In the genomic region with DNA sequence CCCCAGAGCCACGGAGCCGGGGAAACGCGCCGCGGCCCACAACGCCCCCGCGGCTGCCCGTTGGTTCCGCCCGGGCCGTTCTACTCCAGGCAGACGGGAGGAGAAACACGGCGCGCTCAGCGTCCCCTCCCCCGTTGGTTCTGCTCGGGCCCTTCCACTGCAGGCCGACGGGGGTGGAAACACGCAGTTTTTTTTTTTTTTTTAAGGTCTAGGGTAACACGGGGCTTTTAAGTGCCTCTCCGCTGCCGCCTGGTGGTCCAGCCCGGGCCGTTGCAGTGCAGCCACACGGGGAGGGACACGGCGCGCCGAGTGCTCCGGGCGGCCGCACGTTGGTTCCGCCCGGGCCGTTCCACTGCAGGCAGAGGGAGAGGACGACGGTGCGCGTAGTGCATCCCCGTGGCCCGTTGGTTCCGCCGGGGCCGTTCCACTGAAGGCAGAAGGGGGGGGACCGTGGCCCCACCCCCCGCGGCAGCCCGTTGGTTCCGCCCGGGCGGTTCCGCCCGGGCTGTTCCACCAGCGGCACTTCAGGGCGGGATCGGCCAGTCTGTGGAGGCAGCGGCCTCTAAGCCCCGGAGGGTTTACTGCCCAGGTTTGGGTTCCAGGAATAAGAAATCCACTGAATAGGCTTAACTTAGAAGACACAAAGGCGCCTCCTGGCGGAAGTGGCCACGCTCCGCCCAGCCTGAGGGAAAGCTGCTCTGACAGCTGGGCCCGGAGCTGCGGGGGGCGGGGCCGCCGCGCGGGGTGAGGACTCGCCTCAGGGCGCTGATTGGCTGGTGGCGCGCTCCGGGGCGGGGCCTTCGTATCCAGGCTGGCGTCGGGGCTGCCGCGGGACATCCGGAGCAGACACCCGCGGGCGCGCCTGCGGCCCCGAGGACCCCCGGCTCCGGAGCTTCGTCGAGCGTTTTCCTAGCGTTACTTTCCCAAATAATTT, we compare ENCODE assay signal across 8 cellular contexts. TPM values are rescaled to one million over a fixed set of nuclear protein-coding genes. Genes with fewer than 3 reads are reported as not detected.
DNase-seq lines count a peak whose midpoint lies in the region; TF ChIP-seq lines count a peak whose summit lies in the region.
"Not testable (repeated sequence)": the region's sequence is repeated elsewhere in the genome, so short reads cannot be mapped to it uniquely, and the experiment has no call there.

A gene (minus strand): TSS at position 82 of the 934 bp plus-strand sequence. CDS start 16,096 bp downstream, outside the sequence.

- H3K4me3 Mint-ChIP-seq in H9: peak within 1 kb of the TSS; percentile 65 to 76
- H3K4me3 Mint-ChIP-seq in neural crest cell: peak within 1 kb of the TSS; percentile 67
- H3K4me3 Mint-ChIP-seq in stimulated activated naive CD8-positive, alpha-beta T cell treated with anti-CD3 and anti-CD28 coated beads, Interleukin-15, Interleukin-2, amounts not matched to agents 100 ng/mL and 50 ng/mL, for 24 hours: peak within 1 kb of the TSS; percentile 55

- H3K56ac ChIP-seq in H9 (ENCODE audit: insufficient read length, low read depth, low read length): not testable (repeated sequence)

- H3K79me2 ChIP-seq in H9 (ENCODE audit: insufficient read depth, low read length): not testable (repeated sequence)

- WGBS in H9 (ENCODE audit: extremely low coverage, insufficient read length, low lambda C conversion rate): no CpG with 5 or more reads among the region's 98 CpGs

- not testable (repeated sequence) for H2AFZ ChIP-seq in H9 (ENCODE audit: low read length)

- not testable (repeated sequence) for H2AK5ac ChIP-seq in H9 (ENCODE audit: insufficient read length, low read length)

- not testable (repeated sequence) for H3T11ph ChIP-seq in H9 (ENCODE audit: low read length)

- H3K9me3 ChIP-seq in H9 (ENCODE audit: control insufficient read depth, low read depth, low read length); MG63: not testable (repeated sequence)

- DNase-seq in ELF-1 (ENCODE audit: low read depth, low spot score): peak; percentile 83
- DNase-seq in H9: peak; percentile 79
- peak; percentile 95 for DNase-seq in MG63
- peak; percentile 42 to 44 for DNase-seq in SHP77 (lab: John Stamatoyannopoulos, UW)
- DNase-seq in activated T-helper 9 cell treated with anti-CD3 and anti-CD28 coated beads, Interleukin-2, amount 50 U/mL, for 16 hours (ENCODE audit: low read depth): peak; percentile 97
- DNase-seq in fibroblast of the aortic adventitia (ENCODE audit: low read depth): peak; percentile 95
- DNase-seq in neural crest cell (ENCODE audit: low read depth, low spot score): peak; percentile 83

- not testable (repeated sequence) for H4K20me1 ChIP-seq in H9 (ENCODE audit: control insufficient read depth, insufficient read depth, insufficient read length)

- H3K4ac ChIP-seq in H9 (ENCODE audit: low read depth, low read length): not testable (repeated sequence)

- H3K36me3 ChIP-seq in MG63: not testable (repeated sequence)

- H3K27me3 ChIP-seq in H9 (ENCODE audit: insufficient read depth, low read length); MG63: not testable (repeated sequence)

- not testable (repeated sequence) for H2BK15ac ChIP-seq in H9 (ENCODE audit: low read depth, low read length)

- not testable (repeated sequence) for H3K9me3 Mint-ChIP-seq in H9; neural crest cell; stimulated activated naive CD8-positive, alpha-beta T cell treated with anti-CD3 and anti-CD28 coated beads, Interleukin-15, Interleukin-2, amounts not matched to agents 100 ng/mL and 50 ng/mL, for 24 hours

- peak within 1 kb of the TSS; percentile 10 for H3K9ac ChIP-seq in H9 (ENCODE audit: extremely low read depth, insufficient read length, low read length)

- H3K23ac ChIP-seq in H9 (ENCODE audit: insufficient read length, low read depth, low read length): not testable (repeated sequence)

- not testable (repeated sequence) for H3K4me1 Mint-ChIP-seq in H9, neural crest cell
- H3K4me1 Mint-ChIP-seq in stimulated activated naive CD8-positive, alpha-beta T cell treated with anti-CD3 and anti-CD28 coated beads, Interleukin-15, Interleukin-2, amounts not matched to agents 100 ng/mL and 50 ng/mL, for 24 hours (ENCODE audit: low read depth): peaks cover 15% of the 10 kb centered on the region

- H3K36me3 Mint-ChIP-seq in H9 (ENCODE audit: insufficient read depth in 1 of 3, low read depth in 3 of 3); neural crest cell (ENCODE audit: low read depth): not testable (repeated sequence)
- peaks cover 13% of the 10 kb centered on the region for H3K36me3 Mint-ChIP-seq in stimulated activated naive CD8-positive, alpha-beta T cell treated with anti-CD3 and anti-CD28 coated beads, Interleukin-15, Interleukin-2, amounts not matched to agents 100 ng/mL and 50 ng/mL, for 24 hours (ENCODE audit: low read depth)

- H4K5ac ChIP-seq in H9 (ENCODE audit: insufficient read length, low read depth, low read length): not testable (repeated sequence)

- not testable (repeated sequence) for H4K91ac ChIP-seq in H9 (ENCODE audit: insufficient read length, low read depth, low read length)

- H3K27ac Mint-ChIP-seq in H9 (peak within 1 kb of the TSS in 1 of 3 experiments; percentile 96; a peak in 4 of 7 replicates), neural crest cell (ENCODE audit: unreplicated experiment) (peak within 1 kb of the TSS; percentile 90)
- peak within 1 kb of the TSS; percentile 45 for H3K27ac Mint-ChIP-seq in stimulated activated naive CD8-positive, alpha-beta T cell treated with anti-CD3 and anti-CD28 coated beads, Interleukin-15, Interleukin-2, amounts not matched to agents 100 ng/mL and 50 ng/mL, for 24 hours

- not testable (repeated sequence) for H3K27ac ChIP-seq in H9 (ENCODE audit: insufficient read length, low read depth, low read length)

- not testable (repeated sequence) for TF ChIP-seq CTCF in H9 (conservative IDR thresholded peaks at IDR 0.05); fibroblast of the aortic adventitia (IDR thresholded peaks at IDR 0.05; ENCODE audit: insufficient read depth, low read length); neural crest cell (conservative IDR thresholded peaks at IDR 0.05)

- not testable (repeated sequence) for H2BK120ac ChIP-seq in H9 (ENCODE audit: low read depth, low read length, poor library complexity, severe bottlenecking)

- H3K4me3 ChIP-seq in MG63: peak within 1 kb of the TSS; percentile 70
- peak within 1 kb of the TSS; percentile 67 for H3K4me3 ChIP-seq in fibroblast of the aortic adventitia (ENCODE audit: low read depth, low read length)

- not testable (repeated sequence) for H2BK20ac ChIP-seq in H9 (ENCODE audit: low read depth, low read length, poor library complexity, severe bottlenecking)

- H3K4me2 ChIP-seq in H9 (ENCODE audit: insufficient read depth, insufficient read length, low read length): not testable (repeated sequence)

- not testable (repeated sequence) for H3K79me1 ChIP-seq in H9 (ENCODE audit: insufficient read depth, low read depth, low read length, poor library complexity, severe bottlenecking)

- not testable (repeated sequence) for H3K14ac ChIP-seq in H9 (ENCODE audit: insufficient read depth, low read length)

- H4K8ac ChIP-seq in H9 (replicated peaks; ENCODE audit: insufficient read length, low read depth, low read length): not testable (repeated sequence)

- not testable (repeated sequence) for H3K4me1 ChIP-seq in H9 (ENCODE audit: insufficient read depth, low read length)

- not testable (repeated sequence) for H3K18ac ChIP-seq in H9 (ENCODE audit: insufficient read length, low read depth, low read length)

- H3K23me2 ChIP-seq in H9 (ENCODE audit: insufficient read length, low read depth, low read length, poor library complexity, severe bottlenecking): not testable (repeated sequence)

- not testable (repeated sequence) for H3K27me3 Mint-ChIP-seq in H9 (ENCODE audit: low read depth); neural crest cell (ENCODE audit: low read depth); stimulated activated naive CD8-positive, alpha-beta T cell treated with anti-CD3 and anti-CD28 coated beads, Interleukin-15, Interleukin-2, amounts not matched to agents 100 ng/mL and 50 ng/mL, for 24 hours

- not testable (repeated sequence) for H2BK5ac ChIP-seq in H9 (ENCODE audit: insufficient read length, low read length)

- H2BK12ac ChIP-seq in H9 (ENCODE audit: insufficient read length, low read depth, low read length): not testable (repeated sequence)

RNA-seq across cellular contexts. Expression of the gene that starts here (rescaled TPM):
- 39.6 and 41.7 TPM in 2 replicates for total RNA-seq in H9 (2021)
- 14.2 and 21.7 TPM in 2 replicates for total RNA-seq in MG63 (2014; rRNA removed; shearing (Covaris generic); ENCODE audit: low replicate concordance)
- 37.6 and 54.8 TPM in 2 replicates for total RNA-seq in fibroblast of the aortic adventitia (ENCODE audit: low replicate concordance)
- total RNA-seq in neural crest cell: 96.3 and 99.0 TPM in 2 replicates

Comparison
In these comparisons a context has a peak if more than half of its experiments do, and no peak if none do; other contexts are left out.
1. DNase-seq: peak in every context shown above with its lines; median percentile 97 in activated T-helper 9 cell treated with anti-CD3 and anti-CD28 coated beads, Interleukin-2, amount 50 U/mL, for 16 hours; 95 in MG63; 95 in fibroblast of the aortic adventitia; 83 in ELF-1; 83 in neural crest cell; 79 in H9; 43 in SHP77.